In the genomic region with DNA sequence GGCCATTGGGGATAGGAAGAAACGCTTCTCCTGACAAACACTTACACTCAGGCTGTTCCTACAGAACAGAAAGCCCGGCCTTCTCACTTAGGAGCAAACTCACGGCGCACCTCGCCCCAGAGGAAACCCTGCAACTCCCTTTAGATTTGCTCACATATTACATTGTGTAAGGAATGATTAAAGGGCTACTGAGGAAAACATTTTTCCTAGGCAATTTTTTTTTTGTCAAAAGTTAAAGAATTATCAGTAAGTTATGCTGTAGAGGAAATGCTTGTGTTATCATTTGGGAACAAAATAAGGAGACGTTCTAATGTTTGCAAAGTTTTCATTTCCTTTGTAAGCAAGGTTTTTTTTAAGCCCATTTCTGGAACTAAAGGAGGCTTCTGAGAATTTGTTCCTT, we compare ENCODE assay signal across 25 cellular contexts.
"Had no signal": no experiment of that assay in that cellular context is flagged by ENCODE, and none has a peak within 500 bp of the region (broad histone marks: within the 10 kb centered on the region; RNA-seq: fewer than 3 reads in every experiment).

No MANE protein-coding gene starts in this region.

- H3K36me3 ChIP-seq: uterus had no signal

- H3K9me3 Mint-ChIP-seq: central memory CD8-positive, alpha-beta T cell; mesothelial cell of epicardium had no signal

- H3K27ac ChIP-seq: gastrocnemius medialis, hepatocyte, neutrophil, pancreas, testis, tibial artery, upper lobe of right lung, uterus had no signal

- H3K4me3 ChIP-seq: gastrocnemius medialis, heart left ventricle, hepatocyte, mucosa of descending colon, pancreas, sigmoid colon, testis, tibial artery, upper lobe of right lung, uterus had no signal

- H3K9me3 ChIP-seq: gastrocnemius medialis, heart left ventricle, mucosa of descending colon, neutrophil, pancreas, sigmoid colon, testis, tibial artery, upper lobe of right lung, uterus had no signal

- H3K4me1 Mint-ChIP-seq: mesothelial cell of epicardium; naive B cell; neural crest cell; stimulated activated memory B cell treated with anti-CD40 and anti-IgM and Interleukin-4, amounts not matched to agents 10 μg/mL and 1 μg/mL and 100 μg/mL, for 72 hours had no signal

- H3K27me3 Mint-ChIP-seq: central memory CD8-positive, alpha-beta T cell; naive B cell; stimulated activated memory B cell treated with anti-CD40 and anti-IgM and Interleukin-4, amounts not matched to agents 10 μg/mL and 1 μg/mL and 100 μg/mL, for 72 hours had no signal

- H3K27me3 ChIP-seq: gastrocnemius medialis, heart left ventricle, hepatocyte, neutrophil, pancreas, sigmoid colon, testis, tibial artery, upper lobe of right lung, uterus had no signal

- H3K27ac Mint-ChIP-seq: mesothelial cell of epicardium; naive B cell; stimulated activated memory B cell treated with anti-CD40 and anti-IgM and Interleukin-4, amounts not matched to agents 10 μg/mL and 1 μg/mL and 100 μg/mL, for 72 hours had no signal

- H3K4me3 Mint-ChIP-seq: mesothelial cell of epicardium; naive B cell; stimulated activated memory B cell treated with anti-CD40 and anti-IgM and Interleukin-4, amounts not matched to agents 10 μg/mL and 1 μg/mL and 100 μg/mL, for 72 hours had no signal

- DNase-seq: cortex of kidney; effector CD4-positive, alpha-beta T cell; foreskin fibroblast; gastrocnemius medialis; kidney; mesenchymal stem cell; naive B cell; retina; sigmoid colon; stimulated activated CD4-positive, alpha-beta T cell treated with anti-CD3 and anti-CD28 coated beads, Interleukin-4, amount 100 ng/mL, for 4 hours; stimulated activated naive CD8-positive, alpha-beta T cell treated with anti-CD3 and anti-CD28 coated beads, Interleukin-15, Interleukin-2, amounts not matched to agents 100 U/mL and 50 U/mL, for 24 hours; testis; tibial artery; upper lobe of right lung; uterus had no signal

- ATAC-seq: gastrocnemius medialis; left lobe of liver; mucosa of descending colon; pancreas; stimulated activated memory B cell treated with anti-CD40 and anti-IgM and Interleukin-4, amounts not matched to agents 10 μg/mL and 1 μg/mL and 100 μg/mL, for 72 hours; stimulated activated naive CD8-positive, alpha-beta T cell treated with anti-CD3 and anti-CD28 coated beads, Interleukin-15, Interleukin-2, amounts not matched to agents 100 U/mL and 50 U/mL, for 24 hours; upper lobe of right lung had no signal

- H3K4me1 ChIP-seq: gastrocnemius medialis, pancreas, tibial artery, upper lobe of right lung, uterus had no signal
